In the genomic region with DNA sequence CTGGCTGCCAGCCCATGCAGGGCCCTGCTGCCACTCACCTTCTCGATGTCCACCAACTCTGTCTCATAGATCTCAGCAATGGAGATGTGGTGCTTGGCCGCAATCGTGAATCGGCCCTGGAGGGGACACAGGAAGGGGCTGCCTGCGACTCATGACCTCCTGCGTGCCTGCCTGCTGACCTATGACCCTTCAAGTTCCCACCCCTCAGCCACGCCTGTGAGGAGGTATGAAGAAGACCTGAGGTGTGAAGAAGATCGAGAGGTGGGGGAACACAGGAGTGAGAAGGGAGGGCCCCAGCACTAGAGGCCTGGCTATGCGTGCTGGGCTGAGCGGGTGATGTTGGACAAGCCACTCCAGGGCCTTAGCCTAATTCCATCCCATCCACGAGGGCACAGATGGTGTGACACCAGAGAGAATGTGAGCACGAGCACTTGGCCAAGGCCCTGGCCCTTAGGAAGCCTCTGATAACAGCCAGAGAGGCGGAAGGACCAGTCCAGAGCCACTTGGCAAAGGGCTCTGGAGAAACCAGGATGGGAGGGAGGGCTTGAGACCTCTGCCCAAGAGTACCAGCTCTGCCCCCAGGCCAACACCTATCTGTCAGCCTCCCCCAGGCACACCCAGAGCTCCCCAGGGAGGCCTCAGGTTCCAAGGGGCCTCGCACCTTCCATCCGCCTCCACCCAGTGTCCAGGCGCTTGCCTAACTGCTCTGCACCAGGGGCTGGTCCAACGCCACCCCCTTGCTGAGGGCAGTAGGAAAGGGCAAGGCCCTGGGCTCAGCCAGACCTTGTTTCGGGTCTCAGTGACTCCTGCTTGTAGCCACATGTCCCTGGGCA, we compare ENCODE assay signal across 19 cellular contexts. TPM values are rescaled to one million over a fixed set of nuclear protein-coding genes. Genes with fewer than 3 reads are reported as not detected.
DNase-seq lines count a peak whose midpoint lies in the region; ATAC-seq lines count a peak whose summit lies in the region.
"Had no signal": no experiment of that assay in that cellular context is flagged by ENCODE, and none has a peak within 500 bp of the region (broad histone marks: within the 10 kb centered on the region; RNA-seq: fewer than 3 reads in every experiment).

No MANE protein-coding gene starts in this region.

- no peaks in the 10 kb centered on the region for H3K27me3 ChIP-seq in effector memory CD4-positive, alpha-beta T cell (replicated peaks; ENCODE audit: control insufficient read depth, insufficient read depth, low read length, poor library complexity, severe bottlenecking)
- no peaks in the 10 kb centered on the region for H3K27me3 ChIP-seq in naive thymus-derived CD4-positive, alpha-beta T cell (ENCODE audit: control insufficient read depth in 2 of 2, insufficient read depth in 2 of 2, low read length in 2 of 2)
- no peaks in the 10 kb centered on the region for H3K27me3 ChIP-seq in HAP-1 (ENCODE audit: low read depth)
- H3K27me3 ChIP-seq: esophagus squamous epithelium had no signal

- intact Hi-C loops in naive thymus-derived CD4-positive, alpha-beta T cell (cut with micrococcal nuclease), result no loop called here

- peak overlapping the region; percentile 3 for H3K27ac ChIP-seq in effector memory CD4-positive, alpha-beta T cell (ENCODE audit: insufficient read depth, low read length, poor library complexity, severe bottlenecking)
- no peak overlapping the region for H3K27ac ChIP-seq in naive thymus-derived CD4-positive, alpha-beta T cell (ENCODE audit: low read depth, low read length)
- H3K27ac ChIP-seq: esophagus squamous epithelium had no signal

- no peaks in the 10 kb centered on the region for H3K9me3 ChIP-seq in effector memory CD4-positive, alpha-beta T cell (ENCODE audit: control insufficient read depth, low read length)
- no peaks in the 10 kb centered on the region for H3K9me3 ChIP-seq in naive thymus-derived CD4-positive, alpha-beta T cell (ENCODE audit: control insufficient read depth in 2 of 3, low read length in 3 of 3)
- H3K9me3 ChIP-seq in HAP-1, result no peaks in the 10 kb centered on the region
- H3K9me3 ChIP-seq: esophagus squamous epithelium had no signal

- H3K36me3 Mint-ChIP-seq in naive thymus-derived CD4-positive, alpha-beta T cell, result peaks cover 0 to 15% (median 3%) of the 10 kb centered on the region in 5 donors

- H3K4me3 ChIP-seq in effector memory CD4-positive, alpha-beta T cell (ENCODE audit: insufficient read depth, low read depth, low read length, poor library complexity, severe bottlenecking), result no peak overlapping the region
- no peak overlapping the region for H3K4me3 ChIP-seq in naive thymus-derived CD4-positive, alpha-beta T cell (ENCODE audit: low read length)
- H3K4me3 ChIP-seq in HAP-1, result no peak overlapping the region
- H3K4me3 ChIP-seq: esophagus squamous epithelium had no signal

- in situ Hi-C loops in G401 (cut with HindIII; ENCODE audit: low sequenced_read_pairs), result no loop called here
- in situ Hi-C loops in HAP-1 (cut with MboI; ENCODE audit: low sequenced_read_pairs), result no loop called here

- H3K36me3 ChIP-seq in effector memory CD4-positive, alpha-beta T cell (ENCODE audit: control insufficient read depth, insufficient read depth, low read length), result peaks cover 70% of the 10 kb centered on the region
- H3K36me3 ChIP-seq in naive thymus-derived CD4-positive, alpha-beta T cell (ENCODE audit: control insufficient read depth in 2 of 3, insufficient read depth in 3 of 3, low read length in 3 of 3), result peaks cover 0 to 89% (median 13%) of the 10 kb centered on the region in 3 experiments
- peaks cover 17% of the 10 kb centered on the region for H3K36me3 ChIP-seq in HAP-1 (replicated peaks)

- H3K4me1 ChIP-seq in effector memory CD4-positive, alpha-beta T cell (ENCODE audit: control insufficient read depth, insufficient read depth, low read length, poor library complexity, severe bottlenecking), result no peaks in the 10 kb centered on the region
- H3K4me1 ChIP-seq in naive thymus-derived CD4-positive, alpha-beta T cell (ENCODE audit: control insufficient read depth in 2 of 2, insufficient read depth in 2 of 2, low read length in 2 of 2), result no peaks in the 10 kb centered on the region
- H3K4me1 ChIP-seq in HAP-1, result no peaks in the 10 kb centered on the region

- H3K27me3 Mint-ChIP-seq in naive thymus-derived CD4-positive, alpha-beta T cell, result no peaks in the 10 kb centered on the region
- H3K27me3 Mint-ChIP-seq: activated CD4-positive, alpha-beta T cell treated with anti-CD3 and anti-CD28 coated beads, Interleukin-2, amount 10 ng/mL, durations not matched to agents 24 days and 14 days; effector memory CD8-positive, alpha-beta T cell had no signal

- CTCF ChIA-PET in naive thymus-derived CD4-positive, alpha-beta T cell (lab: Charles Lee), result no interaction called here

- no peak for ATAC-seq in naive thymus-derived CD4-positive, alpha-beta T cell
- ATAC-seq in GM21786 (IDR thresholded peaks at IDR 0.05; ENCODE audit: unreplicated experiment) (no peak), HG03469 (IDR thresholded peaks at IDR 0.05; ENCODE audit: unreplicated experiment) (no peak)
- ATAC-seq: effector memory CD8-positive, alpha-beta T cell had no signal

- no peak overlapping the region for H3K4me3 Mint-ChIP-seq in naive thymus-derived CD4-positive, alpha-beta T cell
- H3K4me3 Mint-ChIP-seq: activated CD4-positive, alpha-beta T cell treated with anti-CD3 and anti-CD28 coated beads, Interleukin-2, amount 10 ng/mL, durations not matched to agents 24 days and 14 days; effector memory CD8-positive, alpha-beta T cell had no signal

- no peaks in the 10 kb centered on the region for H3K9me3 Mint-ChIP-seq in naive thymus-derived CD4-positive, alpha-beta T cell
- H3K9me3 Mint-ChIP-seq: activated CD4-positive, alpha-beta T cell treated with anti-CD3 and anti-CD28 coated beads, Interleukin-2, amount 10 ng/mL, durations not matched to agents 24 days and 14 days; effector memory CD8-positive, alpha-beta T cell had no signal

- peak overlapping the region in 5 of 9 donors; percentile 1 to 80 (median 65) for H3K27ac Mint-ChIP-seq in naive thymus-derived CD4-positive, alpha-beta T cell
- H3K27ac Mint-ChIP-seq: activated CD4-positive, alpha-beta T cell treated with anti-CD3 and anti-CD28 coated beads, Interleukin-2, amount 10 ng/mL, durations not matched to agents 24 days and 14 days had no signal

- peaks cover 0 to 29% (median 13%) of the 10 kb centered on the region in 7 donors for H3K4me1 Mint-ChIP-seq in naive thymus-derived CD4-positive, alpha-beta T cell

- peak; percentile 97 for DNase-seq in G401 (ENCODE audit: low spot score)
- peak; percentile 24 for DNase-seq in NCI-H524 treated with DMSO at 0.1 percent for 48 hours (lab: John Stamatoyannopoulos, UW)
- no peak for DNase-seq in effector memory CD4-positive, alpha-beta T cell
- no peak for DNase-seq in naive thymus-derived CD4-positive, alpha-beta T cell
- no peak for DNase-seq in HAP-1 (ENCODE audit: low spot score in 2 of 2)
- no peak for DNase-seq in LoVo (ENCODE audit: low spot score)
- DNase-seq: activated CD4-positive, alpha-beta T cell treated with anti-CD3 and anti-CD28 coated beads, Interleukin-2, amount 10 ng/mL, durations not matched to agents 24 days and 14 days; activated naive CD4-positive, alpha-beta T cell treated with Interleukin-2 at 50 U/mL for 16 hours; DMS79 treated with DMSO at 0.1 percent for 48 hours; effector memory CD8-positive, alpha-beta T cell; esophagus squamous epithelium; Kasumi-1; midbrain; NCI-H1105 treated with DMSO at 0.1 percent for 48 hours; NCI-H2081 treated with DMSO at 0.1 percent for 48 hours; RPMI8226 had no signal

- POLR2A ChIA-PET in naive thymus-derived CD4-positive, alpha-beta T cell (lab: Charles Lee), result no interaction called here

RNA-seq across cellular contexts. Expression of gene KPTN, which starts 9.6 kb away (rescaled TPM):
- 31.5 and 44.5 TPM in 2 replicates for total RNA-seq in G401 (2014; rRNA removed; shearing (Covaris generic))
- total RNA-seq in naive thymus-derived CD4-positive, alpha-beta T cell, result 1 to 10 TPM; 5.1 to 9.2 (median 6.7) TPM
- polyA plus RNA-seq in naive thymus-derived CD4-positive, alpha-beta T cell, result 1 to 10 TPM; 4.4 to 8.1 TPM

RNA-seq across cellular contexts. Expression of gene NAPA, which starts 21.3 kb away (rescaled TPM):
- total RNA-seq in G401 (2014; rRNA removed; shearing (Covaris generic)), result 54.7 and 75.9 TPM in 2 replicates
- total RNA-seq in naive thymus-derived CD4-positive, alpha-beta T cell, result 100 to 1,000 TPM in 3 of 5 experiments, 10 to 100 TPM in 2; 86.2 to 136 (median 107) TPM
- 100 to 1,000 TPM in 1 of 2 donors, 10 to 100 TPM in 1; 89.9 to 118 TPM for polyA plus RNA-seq in naive thymus-derived CD4-positive, alpha-beta T cell

RNA-seq across cellular contexts. Expression of gene SLC8A2, which starts 21.9 kb away (rescaled TPM):
- 3.5 and 3.8 TPM in 2 replicates for total RNA-seq in G401 (2014; rRNA removed; shearing (Covaris generic))
- under 1 TPM in 3 of 5 experiments, not detected in 2; 0.05 to 0.19 (median 0.19) TPM for total RNA-seq in naive thymus-derived CD4-positive, alpha-beta T cell
- not detected for polyA plus RNA-seq in naive thymus-derived CD4-positive, alpha-beta T cell
- total RNA-seq: activated CD4-positive, alpha-beta T cell treated with anti-CD3 and anti-CD28 coated beads, Interleukin-2, amount 10 ng/mL, durations not matched to agents 24 days and 14 days; NCI-H460 had no signal

Comparison
In these comparisons a context has a peak if more than half of its experiments do, and no peak if none do; other contexts are left out.
1. DNase-seq: peak in G401 (single experiment) and NCI-H524 treated with DMSO at 0.1 percent for 48 hours (single experiment); none in effector memory CD4-positive, alpha-beta T cell (0 of 3), naive thymus-derived CD4-positive, alpha-beta T cell (0 of 9), HAP-1 (0 of 2) and LoVo (single experiment).